In genomic region chr2:173187911-173188788, GRCh38 we compare ENCODE assay signal across 12 cellular contexts.
A peak's percentile ranks its signal among the peaks of the same experiment; 100 is the strongest.
DNase-seq lines count a peak whose midpoint lies in the region; ATAC-seq and TF ChIP-seq lines count a peak whose summit lies in the region.
"Had no signal": no experiment of that assay in that cellular context is flagged by ENCODE, and none has a peak within 500 bp of the region (broad histone marks: within the 10 kb centered on the region; RNA-seq: fewer than 3 reads in every experiment).

No MANE protein-coding gene starts in this region.

- no peak overlapping the region for H3K4me3 Mint-ChIP-seq in CD14-positive monocyte

- H3K27me3 Mint-ChIP-seq in CD14-positive monocyte (ENCODE audit: low read depth in 3 of 3) = peaks cover 0 to 1% (median 0%) of the 10 kb centered on the region in 3 donors
- H3K27me3 Mint-ChIP-seq: progenitor cell of endocrine pancreas had no signal

- H3K79me2 ChIP-seq in ACC112 (ENCODE audit: control insufficient read depth, insufficient read depth, low read length, unreplicated experiment) = no peaks in the 10 kb centered on the region

- H3K36me3 Mint-ChIP-seq in CD14-positive monocyte = peaks cover 49 to 60% of the 10 kb centered on the region in 2 donors

- H3K4me3 ChIP-seq in ACC112 (ENCODE audit: low read depth, low read length) = peak overlapping the region; percentile 25; the same call in 1 of the 2 replicates
- H3K4me3 ChIP-seq: BLaER1, SJSA1 had no signal

- H2AFZ ChIP-seq in ACC112 (ENCODE audit: low read length, unreplicated experiment) = no peak overlapping the region

- intact Hi-C loops in CD14-positive monocyte (cut with micrococcal nuclease) = no loop called here

- DNase-seq in HT1080 (ENCODE audit: low read depth) (peak; percentile 9), dedifferentiated amniotic fluid mesenchymal stem cell (ENCODE audit: extremely low spot score) (peak; percentile 76), medulla oblongata (ENCODE audit: extremely low spot score) (peak; percentile 60), CD14-positive monocyte (ENCODE audit: low spot score) (no peak), DMS 273 (lab: John Stamatoyannopoulos, UW; ENCODE audit: unreplicated experiment) (no peak), NCI-H1436 (lab: John Stamatoyannopoulos, UW) (no peak)
- DNase-seq: NCI-H2081 had no signal

- no peak for ATAC-seq in HG03159 (IDR thresholded peaks at IDR 0.05; ENCODE audit: unreplicated experiment)

- H3K27ac Mint-ChIP-seq in CD14-positive monocyte = peak overlapping the region in 1 of 7 donors; percentile 33
- H3K27ac Mint-ChIP-seq: progenitor cell of endocrine pancreas had no signal

- TF ChIP-seq CTCF in CD14-positive monocyte (IDR thresholded peaks at IDR 0.05) = no peak

- no peaks in the 10 kb centered on the region for H3K9me3 Mint-ChIP-seq in CD14-positive monocyte

- H3K36me3 ChIP-seq in ACC112 (ENCODE audit: insufficient read depth, low read length) = no peaks in the 10 kb centered on the region

- no peaks in the 10 kb centered on the region for H3K27me3 ChIP-seq in ACC112 (ENCODE audit: insufficient read depth, low read length)
- H3K27me3 ChIP-seq: BLaER1, SJSA1 had no signal

- H3K27ac ChIP-seq in ACC112 (ENCODE audit: low read depth, low read length) = peak overlapping the region; percentile 45
- H3K27ac ChIP-seq: BLaER1, SJSA1 had no signal

- H3K4me1 Mint-ChIP-seq in CD14-positive monocyte = peaks cover 8% of the 10 kb centered on the region

- H3K4me1 ChIP-seq in ACC112 (ENCODE audit: control insufficient read depth, insufficient read depth, low read length, unreplicated experiment) = peaks cover 49% of the 10 kb centered on the region

Comparison
In these comparisons a context has a peak if more than half of its experiments do, and no peak if none do; other contexts are left out.
1. DNase-seq: peak in HT1080 (single experiment), dedifferentiated amniotic fluid mesenchymal stem cell (single experiment) and medulla oblongata (single experiment); none in CD14-positive monocyte (single experiment), DMS 273 (single experiment) and NCI-H1436 (single experiment).